Comparison of ENCODE assay signal across 22 cellular contexts in genomic region chr3:123300056-123300455, GRCh38.
"Had no signal": no experiment of that assay in that cellular context is flagged by ENCODE, and none has a peak within 500 bp of the region (broad histone marks: within the 10 kb centered on the region; RNA-seq: fewer than 3 reads in every experiment).

No MANE protein-coding gene starts in this region.

- H3K27me3 ChIP-seq: dorsolateral prefrontal cortex, neutrophil, right atrium auricular region, tibial nerve, upper lobe of left lung, uterus had no signal

- DNase-seq: effector CD4-positive, alpha-beta T cell; hypothalamus; immature natural killer cell; islet precursor cell; mammary epithelial cell; mesendoderm; midbrain; naive thymus-derived CD4-positive, alpha-beta T cell; stimulated activated CD4-positive, alpha-beta T cell treated with anti-CD3 and anti-CD28 coated beads, Interleukin-2, amount 100 ng/mL, for 48 hours; stimulated activated naive B cell treated with anti-CD40 and anti-IgM and Interleukin-4, amounts not matched to agents 10 μg/mL and 1 μg/mL and 100 μg/mL, for 72 hours; uterus had no signal

- H3K36me3 ChIP-seq: neutrophil, prostate gland, upper lobe of left lung, uterus had no signal

- ATAC-seq: naive thymus-derived CD4-positive, alpha-beta T cell; sciatic nerve; stimulated activated naive B cell treated with anti-CD40 and anti-IgM and Interleukin-4, amounts not matched to agents 10 μg/mL and 1 μg/mL and 100 μg/mL, for 72 hours had no signal

- H3K9me3 ChIP-seq: neutrophil, prostate gland, right atrium auricular region, thoracic aorta, tibial nerve, upper lobe of left lung, uterus had no signal

- H3K27ac ChIP-seq: dorsolateral prefrontal cortex, neutrophil, parathyroid adenoma, prostate gland, right atrium auricular region, thoracic aorta, tibial nerve, upper lobe of left lung, uterus had no signal

- FAIRE-seq: colon, frontal cortex had no signal

- H3K4me3 ChIP-seq: dorsolateral prefrontal cortex, prostate gland, right atrium auricular region, thoracic aorta, tibial nerve, upper lobe of left lung, uterus had no signal

- H2AFZ ChIP-seq: parathyroid adenoma had no signal

- H3K4me1 ChIP-seq: parathyroid adenoma, prostate gland, right atrium auricular region, tibial nerve, upper lobe of left lung, uterus had no signal

- H3K9ac ChIP-seq: parathyroid adenoma had no signal
